ENCODE assay signal across 1 cellular context in the genomic region with DNA sequence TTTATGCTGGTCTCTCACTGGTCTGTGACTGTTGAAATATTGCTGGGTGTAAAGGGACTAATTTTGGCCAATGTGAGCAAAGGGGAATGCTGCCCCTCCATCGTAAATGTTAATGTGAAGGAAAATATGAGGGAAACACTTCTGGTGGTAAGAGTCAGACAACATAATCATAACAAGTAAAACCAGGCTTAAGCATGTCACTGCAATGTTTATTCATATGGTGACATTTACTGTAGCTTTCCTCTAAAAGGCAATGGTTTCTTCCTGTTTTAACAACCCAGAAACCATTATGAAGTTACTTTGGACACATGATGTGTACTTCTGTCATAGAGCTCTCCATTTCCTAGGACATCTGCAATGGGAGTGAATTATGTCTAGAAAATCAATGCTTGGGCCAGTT.
TF ChIP-seq lines count a peak whose summit lies in the region.

No MANE protein-coding gene starts in this region.

TF ChIP-seq in WTC11, 78 proteins besides CTCF, POLR2A, EP300 and RAD21 (continued from another document):
- no peak for TF ChIP-seq PRRX2 (CRISPR knock-in tag; IDR thresholded peaks at IDR 0.05)
- no peak for TF ChIP-seq SMAD4 (CRISPR knock-in tag; IDR thresholded peaks at IDR 0.05)
- TF ChIP-seq GRHL2 (CRISPR knock-in tag; IDR thresholded peaks at IDR 0.05; ENCODE audit: insufficient replicate concordance, severe bottlenecking), result no peak
- no peak for TF ChIP-seq ZNF219 (CRISPR knock-in tag; IDR thresholded peaks at IDR 0.05; ENCODE audit: borderline replicate concordance)
- TF ChIP-seq, protein P1, sequence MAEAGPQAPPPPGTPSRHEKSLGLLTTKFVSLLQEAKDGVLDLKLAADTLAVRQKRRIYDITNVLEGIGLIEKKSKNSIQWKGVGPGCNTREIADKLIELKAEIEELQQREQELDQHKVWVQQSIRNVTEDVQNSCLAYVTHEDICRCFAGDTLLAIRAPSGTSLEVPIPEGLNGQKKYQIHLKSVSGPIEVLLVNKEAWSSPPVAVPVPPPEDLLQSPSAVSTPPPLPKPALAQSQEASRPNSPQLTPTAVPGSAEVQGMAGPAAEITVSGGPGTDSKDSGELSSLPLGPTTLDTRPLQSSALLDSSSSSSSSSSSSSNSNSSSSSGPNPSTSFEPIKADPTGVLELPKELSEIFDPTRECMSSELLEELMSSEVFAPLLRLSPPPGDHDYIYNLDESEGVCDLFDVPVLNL (CRISPR knock-in tag; IDR thresholded peaks at IDR 0.05; ENCODE audit: borderline replicate concordance, low read depth), result no peak
